ENCODE assay signal across 2 cellular contexts in genomic region chr14:103155416-103155815, GRCh38. TPM values are rescaled to one million over a fixed set of nuclear protein-coding genes. Genes with fewer than 3 reads are reported as not detected.
"Had no signal": no experiment of that assay in that cellular context is flagged by ENCODE, and none has a peak within 500 bp of the region (broad histone marks: within the 10 kb centered on the region; RNA-seq: fewer than 3 reads in every experiment).

No MANE protein-coding gene starts in this region.

RNA-seq across cellular contexts. Expression of gene TNFAIP2, which starts 32.2 kb away (rescaled TPM):
- total RNA-seq: SK-MEL-5 had no signal
- polyA plus RNA-seq: IgD-negative memory B cell had no signal
